ENCODE assay signal across 1 cellular context in genomic region chr19:1254530-1255185, GRCh38.
TF ChIP-seq lines count a peak whose summit lies in the region.

No MANE protein-coding gene starts in this region.

TF ChIP-seq in HepG2, 621 proteins besides CTCF, POLR2A, EP300 and RAD21 (continued from another document and continues in another):
- no peak for TF ChIP-seq ZBTB49 (CRISPR knock-in tag; IDR thresholded peaks at IDR 0.05; ENCODE audit: borderline replicate concordance)
- TF ChIP-seq ZNF512 (CRISPR knock-in tag; IDR thresholded peaks at IDR 0.05): no peak
- no peak for TF ChIP-seq ZFP36L2 (CRISPR knock-in tag; IDR thresholded peaks at IDR 0.05)
- TF ChIP-seq HDAC2 (CRISPR knock-in tag; IDR thresholded peaks at IDR 0.05): peak; percentile 73
- no peak for TF ChIP-seq LBX2 (CRISPR knock-in tag; IDR thresholded peaks at IDR 0.05; ENCODE audit: borderline replicate concordance)
- TF ChIP-seq ZNF44 (CRISPR knock-in tag; IDR thresholded peaks at IDR 0.05): no peak
- TF ChIP-seq TGIF2 (CRISPR knock-in tag; IDR thresholded peaks at IDR 0.05): no peak
- TF ChIP-seq ZNF17 (CRISPR knock-in tag; IDR thresholded peaks at IDR 0.05): no peak
- peak; percentile 41 for TF ChIP-seq SKI (IDR thresholded peaks at IDR 0.05; ENCODE audit: partially characterized antibody)
- TF ChIP-seq REPIN1 (CRISPR knock-in tag; IDR thresholded peaks at IDR 0.05; ENCODE audit: borderline replicate concordance, low read depth): 0 out of 2 replicates have a peak, but pooled peaks have one; percentile 47
- TF ChIP-seq HOXD1 (CRISPR knock-in tag; IDR thresholded peaks at IDR 0.05): no peak
- no peak for TF ChIP-seq JDP2 (CRISPR knock-in tag; IDR thresholded peaks at IDR 0.05; ENCODE audit: borderline replicate concordance)
- TF ChIP-seq SALL2 (CRISPR knock-in tag; IDR thresholded peaks at IDR 0.05): 0 out of 2 replicates have a peak, but pooled peaks have one; percentile 33
- TF ChIP-seq ZNF644 (CRISPR knock-in tag; IDR thresholded peaks at IDR 0.05; ENCODE audit: low read depth): no peak
- TF ChIP-seq ZNF782 (CRISPR knock-in tag; IDR thresholded peaks at IDR 0.05; ENCODE audit: borderline replicate concordance): no peak
- no peak for TF ChIP-seq AKAP8 (CRISPR knock-in tag; IDR thresholded peaks at IDR 0.05)
- TF ChIP-seq PHF5A (CRISPR knock-in tag; IDR thresholded peaks at IDR 0.05; ENCODE audit: low read depth, unreplicated experiment): no peak
- TF ChIP-seq KIAA2018 (CRISPR knock-in tag; IDR thresholded peaks at IDR 0.05; ENCODE audit: borderline replicate concordance): no peak
- TF ChIP-seq FOSL1 (CRISPR knock-in tag; IDR thresholded peaks at IDR 0.05; ENCODE audit: borderline replicate concordance): no peak
- TF ChIP-seq ATF3 (CRISPR knock-in tag; IDR thresholded peaks at IDR 0.05): no peak
- no peak for TF ChIP-seq CCDC6 (CRISPR knock-in tag; IDR thresholded peaks at IDR 0.05)
- TF ChIP-seq DRAP1 (CRISPR knock-in tag; IDR thresholded peaks at IDR 0.05): no peak
- TF ChIP-seq ZNF468 (CRISPR knock-in tag; IDR thresholded peaks at IDR 0.05): no peak
- TF ChIP-seq AHR (CRISPR knock-in tag; IDR thresholded peaks at IDR 0.05): no peak
- no peak for TF ChIP-seq FOXK2 (IDR thresholded peaks at IDR 0.05)
- TF ChIP-seq ZNF343 (CRISPR knock-in tag; IDR thresholded peaks at IDR 0.05): no peak
- TF ChIP-seq ZNF703 (CRISPR knock-in tag; IDR thresholded peaks at IDR 0.05; ENCODE audit: borderline replicate concordance): no peak
- no peak for TF ChIP-seq SP1 (IDR thresholded peaks at IDR 0.05)
- TF ChIP-seq SP1 (CRISPR knock-in tag; IDR thresholded peaks at IDR 0.05): no peak
- TF ChIP-seq SP2 (CRISPR knock-in tag; IDR thresholded peaks at IDR 0.05): no peak
- peak; percentile 87 for TF ChIP-seq PITX1 (CRISPR knock-in tag; IDR thresholded peaks at IDR 0.05)
- peak; percentile 35; the same call in 1 of the 2 replicates for TF ChIP-seq TBX2 (CRISPR knock-in tag; IDR thresholded peaks at IDR 0.05; ENCODE audit: borderline replicate concordance)
- peak; percentile 76 for TF ChIP-seq FOSL2 (CRISPR knock-in tag; IDR thresholded peaks at IDR 0.05)
- TF ChIP-seq TBX3 (IDR thresholded peaks at IDR 0.05; ENCODE audit: borderline replicate concordance): no peak
- TF ChIP-seq RORA (CRISPR knock-in tag; IDR thresholded peaks at IDR 0.05): no peak
- no peak for TF ChIP-seq CAMTA2 (CRISPR knock-in tag; IDR thresholded peaks at IDR 0.05; ENCODE audit: borderline replicate concordance)
- peak; percentile 23; the same call in 1 of the 2 replicates for TF ChIP-seq ZFX (CRISPR knock-in tag; IDR thresholded peaks at IDR 0.05; ENCODE audit: low read depth)
- peak; percentile 97 for TF ChIP-seq RARA (CRISPR knock-in tag; IDR thresholded peaks at IDR 0.05)
- TF ChIP-seq ZNF24 (IDR thresholded peaks at IDR 0.05): no peak
- TF ChIP-seq THAP11 (CRISPR knock-in tag; IDR thresholded peaks at IDR 0.05): peak; percentile 18; the same call in 1 of the 2 replicates
- TF ChIP-seq CEBPG (CRISPR knock-in tag; IDR thresholded peaks at IDR 0.05): no peak
- no peak for TF ChIP-seq KMT2A (CRISPR knock-in tag; IDR thresholded peaks at IDR 0.05)
- TF ChIP-seq KAT7 (CRISPR knock-in tag; IDR thresholded peaks at IDR 0.05; ENCODE audit: borderline replicate concordance): no peak
- TF ChIP-seq ZNF274 (CRISPR knock-in tag; IDR thresholded peaks at IDR 0.05): no peak
- TF ChIP-seq HIC2 (CRISPR knock-in tag; IDR thresholded peaks at IDR 0.05; ENCODE audit: low read depth): peak; percentile 64; the same call in 1 of the 2 replicates
- TF ChIP-seq ZNF20 (CRISPR knock-in tag; IDR thresholded peaks at IDR 0.05): no peak
- 0 out of 2 replicates have a peak, but pooled peaks have one; percentile 31 for TF ChIP-seq SOX5 (CRISPR knock-in tag; IDR thresholded peaks at IDR 0.05; ENCODE audit: borderline replicate concordance)
- no peak for TF ChIP-seq ZNF710 (CRISPR knock-in tag; IDR thresholded peaks at IDR 0.05; ENCODE audit: borderline replicate concordance)
- no peak for TF ChIP-seq PRDM4 (CRISPR knock-in tag; IDR thresholded peaks at IDR 0.05; ENCODE audit: borderline replicate concordance)
